ENCODE assay signal across 30 cellular contexts in the genomic region with DNA sequence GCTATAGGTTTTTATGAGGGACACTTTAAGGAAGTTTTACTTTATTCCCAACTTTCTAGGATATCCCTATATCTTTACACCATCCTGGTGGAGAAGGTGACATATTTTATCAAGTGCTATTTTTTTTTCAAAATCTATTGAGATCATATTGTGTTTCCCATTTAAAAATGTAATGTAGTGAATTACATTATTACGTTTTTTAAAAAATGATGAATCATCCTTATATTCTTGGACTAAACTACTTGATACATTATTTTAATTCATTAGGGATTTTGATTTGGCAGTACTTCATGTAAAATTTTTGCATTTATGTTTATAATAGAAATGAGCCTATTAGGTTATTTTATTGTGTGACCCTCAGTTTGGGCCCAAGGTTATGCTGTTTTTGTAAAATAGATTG. TPM values are rescaled to one million over a fixed set of nuclear protein-coding genes. Genes with fewer than 3 reads are reported as not detected.
"Had no signal": no experiment of that assay in that cellular context is flagged by ENCODE, and none has a peak within 500 bp of the region (broad histone marks: within the 10 kb centered on the region; RNA-seq: fewer than 3 reads in every experiment).

No MANE protein-coding gene starts in this region.

- H3K9me3 ChIP-seq: SJCRH30, SK-N-SH had no signal

- H3K27me3 ChIP-seq: brain microvascular endothelial cell, SJCRH30 had no signal

- H3K36me3 ChIP-seq: brain microvascular endothelial cell, cardiac muscle cell had no signal

- ATAC-seq: activated CD4-positive, alpha-beta T cell treated with anti-CD3 and anti-CD28 coated beads for 36 hours; activated T-helper 17 cell treated with anti-CD3 and anti-CD28 coated beads, Interleukin-2, amount 50 U/mL, for 72 hours had no signal

- DNase-seq: activated CD4-positive, alpha-beta memory T cell treated with anti-CD3 and anti-CD28 coated beads, Interleukin-2, amount 10 ng/mL, durations not matched to agents 7 days and 5 days; activated CD4-positive, alpha-beta T cell treated with anti-CD3 and anti-CD28 coated beads for 36 hours; activated CD4-positive, alpha-beta T cell treated with anti-CD3 and anti-CD28 coated beads, Interleukin-2, amount 50 U/mL, for 1 hour; activated gamma-delta T cell; activated naive CD4-positive, alpha-beta T cell treated with anti-CD3 and anti-CD28 coated beads for 36 hours; activated T-cell treated with anti-CD3 and anti-CD28 coated beads for 4 hours; activated T-cell treated with anti-CD3 and anti-CD28 coated beads, Interleukin-2, amount 50 U/mL, for 48 hours; amygdala; NCI-H1092 treated with DMSO at 0.1 percent for 48 hours; NCI-H1417 treated with DMSO at 0.1 percent for 48 hours; NCI-H1694; NCI-H2029; NCI-H2107; NCI-H2171 treated with DMSO at 0.1 percent for 48 hours; NCI-H226; NCI-H526 treated with DMSO at 0.1 percent for 48 hours; NCI-H82; Right ventricle myocardium superior; SJCRH30; SK-N-SH; T-helper 1 cell; WERI-Rb-1 had no signal

- H3K4me3 ChIP-seq: cardiac muscle cell, SJCRH30 had no signal

- H3K27ac ChIP-seq: brain microvascular endothelial cell, cardiac muscle cell, RWPE1, SJCRH30, WERI-Rb-1 had no signal

RNA-seq across cellular contexts. Expression of gene TAL2, which starts 36.1 kb away (rescaled TPM):
- total RNA-seq: activated CD4-positive, alpha-beta memory T cell treated with anti-CD3 and anti-CD28 coated beads, Interleukin-2, amount 10 ng/mL, durations not matched to agents 7 days and 5 days; activated CD4-positive, alpha-beta T cell treated with anti-CD3 and anti-CD28 coated beads for 36 hours; activated naive CD4-positive, alpha-beta T cell treated with anti-CD3 and anti-CD28 coated beads for 36 hours; activated T-helper 17 cell treated with anti-CD3 and anti-CD28 coated beads, Interleukin-2, amount 50 U/mL, for 72 hours; cardiac muscle cell; MCF 10A; NCI-H460; OCI-LY7; SJCRH30; T-helper 2 cell treated with Interferon-gamma antibody and Interleukin-4, amounts not matched to agents 100 ng/mL and 5 ng/mL, for 36 hours had no signal
